In genomic region chr2:140621963-140622362, GRCh38 we compare ENCODE assay signal across 29 cellular contexts.
"Had no signal": no experiment of that assay in that cellular context is flagged by ENCODE, and none has a peak within 500 bp of the region (broad histone marks: within the 10 kb centered on the region; RNA-seq: fewer than 3 reads in every experiment).

No MANE protein-coding gene starts in this region.

- H3K9me3 ChIP-seq: stomach, suprapubic skin, testis, thoracic aorta, thyroid gland, tibial artery, tibial nerve, transverse colon, upper lobe of left lung, upper lobe of right lung, uterus, vagina had no signal

- H3K4me3 Mint-ChIP-seq: stimulated activated effector memory CD8-positive, alpha-beta T cell treated with anti-CD3 and anti-CD28 coated beads, Interleukin-12 subunit alpha, Interleukin-12 subunit beta, amount 100 ng/mL, for 72 hours; stimulated activated memory B cell treated with anti-CD40 and anti-IgM and Interleukin-4, amounts not matched to agents 10 μg/mL and 1 μg/mL and 100 μg/mL, for 72 hours; stimulated activated naive B cell treated with anti-CD40 and anti-IgM and Interleukin-4, amounts not matched to agents 10 μg/mL and 1 μg/mL and 100 μg/mL, for 72 hours; stimulated activated naive CD8-positive, alpha-beta T cell treated with anti-CD3 and anti-CD28 coated beads, Interleukin-15, amount 100 ng/mL, for 72 hours; stimulated activated naive CD8-positive, alpha-beta T cell treated with anti-CD3 and anti-CD28 coated beads, Interleukin-15, Interleukin-2, amounts not matched to agents 100 ng/mL and 50 ng/mL, for 24 hours; type B pancreatic cell had no signal

- H3K27me3 Mint-ChIP-seq: stimulated activated memory B cell treated with anti-CD40 and anti-IgM and Interleukin-4, amounts not matched to agents 10 μg/mL and 1 μg/mL and 100 μg/mL, for 72 hours; stimulated activated naive B cell treated with anti-CD40 and anti-IgM and Interleukin-4, amounts not matched to agents 10 μg/mL and 1 μg/mL and 100 μg/mL, for 72 hours; stimulated activated naive CD8-positive, alpha-beta T cell treated with anti-CD3 and anti-CD28 coated beads, Interleukin-15, amount 100 ng/mL, for 72 hours; stimulated activated naive CD8-positive, alpha-beta T cell treated with anti-CD3 and anti-CD28 coated beads, Interleukin-15, Interleukin-2, amounts not matched to agents 100 ng/mL and 50 ng/mL, for 24 hours; type B pancreatic cell had no signal

- H3K4me3 ChIP-seq: stomach, suprapubic skin, testis, thoracic aorta, thyroid gland, tibial artery, tibial nerve, transverse colon, upper lobe of left lung, upper lobe of right lung, uterus, vagina had no signal

- H3K4me1 ChIP-seq: stomach, suprapubic skin, testis, thyroid gland, tibial artery, tibial nerve, transverse colon, upper lobe of left lung, upper lobe of right lung, uterus, vagina had no signal

- H3K4me1 Mint-ChIP-seq: stimulated activated effector memory CD8-positive, alpha-beta T cell treated with anti-CD3 and anti-CD28 coated beads, Interleukin-12 subunit alpha, Interleukin-12 subunit beta, amount 100 ng/mL, for 72 hours; stimulated activated memory B cell treated with anti-CD40 and anti-IgM and Interleukin-4, amounts not matched to agents 10 μg/mL and 1 μg/mL and 100 μg/mL, for 72 hours; stimulated activated naive B cell treated with anti-CD40 and anti-IgM and Interleukin-4, amounts not matched to agents 10 μg/mL and 1 μg/mL and 100 μg/mL, for 72 hours; stimulated activated naive CD8-positive, alpha-beta T cell treated with anti-CD3 and anti-CD28 coated beads, Interleukin-15, amount 100 ng/mL, for 72 hours had no signal

- H3K27ac Mint-ChIP-seq: stimulated activated effector memory CD8-positive, alpha-beta T cell treated with anti-CD3 and anti-CD28 coated beads, Interleukin-12 subunit alpha, Interleukin-12 subunit beta, amount 100 ng/mL, for 72 hours; stimulated activated memory B cell treated with anti-CD40 and anti-IgM and Interleukin-4, amounts not matched to agents 10 μg/mL and 1 μg/mL and 100 μg/mL, for 72 hours; stimulated activated naive B cell treated with anti-CD40 and anti-IgM and Interleukin-4, amounts not matched to agents 10 μg/mL and 1 μg/mL and 100 μg/mL, for 72 hours; stimulated activated naive CD8-positive, alpha-beta T cell treated with anti-CD3 and anti-CD28 coated beads, Interleukin-15, amount 100 ng/mL, for 72 hours; stimulated activated naive CD8-positive, alpha-beta T cell treated with anti-CD3 and anti-CD28 coated beads, Interleukin-15, Interleukin-2, amounts not matched to agents 100 ng/mL and 50 ng/mL, for 24 hours; type B pancreatic cell had no signal

- ATAC-seq: stimulated activated effector memory CD8-positive, alpha-beta T cell treated with anti-CD3 and anti-CD28 coated beads, Interleukin-12 subunit alpha, Interleukin-12 subunit beta, amount 100 ng/mL, for 72 hours; stimulated activated memory B cell treated with anti-CD40 and anti-IgM and Interleukin-4, amounts not matched to agents 10 μg/mL and 1 μg/mL and 100 μg/mL, for 72 hours; stimulated activated naive B cell treated with anti-CD40 and anti-IgM and Interleukin-4, amounts not matched to agents 10 μg/mL and 1 μg/mL and 100 μg/mL, for 72 hours; stimulated activated naive CD8-positive, alpha-beta T cell treated with anti-CD3 and anti-CD28 coated beads, Interleukin-15, amount 100 ng/mL, for 72 hours; stimulated activated naive CD8-positive, alpha-beta T cell treated with anti-CD3 and anti-CD28 coated beads, Interleukin-15, Interleukin-2, amounts not matched to agents 100 U/mL and 50 U/mL, for 24 hours; upper lobe of right lung had no signal

- DNase-seq: stimulated activated CD4-positive, alpha-beta T cell treated with anti-CD3 and anti-CD28 coated beads, Interleukin-2, amount 100 ng/mL, for 48 hours; stimulated activated CD4-positive, alpha-beta T cell treated with anti-CD3 and anti-CD28 coated beads, Interleukin-4, amount 100 ng/mL, for 1 hour; stimulated activated CD4-positive, alpha-beta T cell treated with anti-CD3 and anti-CD28 coated beads, Interleukin-4, amount 100 ng/mL, for 24 hours; stimulated activated CD4-positive, alpha-beta T cell treated with anti-CD3 and anti-CD28 coated beads, Interleukin-4, amount 100 ng/mL, for 4 hours; stimulated activated CD8-positive, alpha-beta memory T cell treated with anti-CD3 and anti-CD28 coated beads, Interleukin-4, amount 100 ng/mL, for 48 hours; stimulated activated naive B cell treated with anti-CD40 and anti-IgM and Interleukin-4, amounts not matched to agents 10 μg/mL and 1 μg/mL and 100 μg/mL, for 72 hours; stimulated activated naive CD4-positive, alpha-beta T cell; stimulated activated naive CD4-positive, alpha-beta T cell treated with Interleukin-2 at 50 U/mL for 16 hours; stimulated activated naive CD8-positive, alpha-beta T cell treated with anti-CD3 and anti-CD28 coated beads, Interleukin-15, amount 100 ng/mL, for 72 hours; stimulated activated naive CD8-positive, alpha-beta T cell treated with anti-CD3 and anti-CD28 coated beads, Interleukin-15, Interleukin-2, amounts not matched to agents 100 U/mL and 50 U/mL, for 24 hours; stomach; substantia nigra; testis; thyroid gland; tibial artery; transverse colon; trophoblast cell; upper lobe of left lung; upper lobe of right lung; uterus had no signal

- H3K9me3 Mint-ChIP-seq: type B pancreatic cell had no signal

- H3K36me3 ChIP-seq: stomach, suprapubic skin, thoracic aorta, thyroid gland, tibial artery, tibial nerve, transverse colon, upper lobe of left lung, upper lobe of right lung, uterus, vagina had no signal

- H3K36me3 Mint-ChIP-seq: stimulated activated effector memory CD8-positive, alpha-beta T cell treated with anti-CD3 and anti-CD28 coated beads, Interleukin-12 subunit alpha, Interleukin-12 subunit beta, amount 100 ng/mL, for 72 hours; stimulated activated memory B cell treated with anti-CD40 and anti-IgM and Interleukin-4, amounts not matched to agents 10 μg/mL and 1 μg/mL and 100 μg/mL, for 72 hours; stimulated activated naive B cell treated with anti-CD40 and anti-IgM and Interleukin-4, amounts not matched to agents 10 μg/mL and 1 μg/mL and 100 μg/mL, for 72 hours; type B pancreatic cell had no signal

- H3K27ac ChIP-seq: stomach, suprapubic skin, testis, thoracic aorta, thyroid gland, tibial artery, tibial nerve, transverse colon, upper lobe of left lung, upper lobe of right lung, uterus, vagina had no signal

- FAIRE-seq: urothelium cell line had no signal

- H3K27me3 ChIP-seq: stomach, suprapubic skin, testis, thyroid gland, tibial artery, tibial nerve, transverse colon, upper lobe of left lung, upper lobe of right lung, uterus, vagina had no signal
